Comparison of ENCODE assay signal across 8 cellular contexts in the genomic region with DNA sequence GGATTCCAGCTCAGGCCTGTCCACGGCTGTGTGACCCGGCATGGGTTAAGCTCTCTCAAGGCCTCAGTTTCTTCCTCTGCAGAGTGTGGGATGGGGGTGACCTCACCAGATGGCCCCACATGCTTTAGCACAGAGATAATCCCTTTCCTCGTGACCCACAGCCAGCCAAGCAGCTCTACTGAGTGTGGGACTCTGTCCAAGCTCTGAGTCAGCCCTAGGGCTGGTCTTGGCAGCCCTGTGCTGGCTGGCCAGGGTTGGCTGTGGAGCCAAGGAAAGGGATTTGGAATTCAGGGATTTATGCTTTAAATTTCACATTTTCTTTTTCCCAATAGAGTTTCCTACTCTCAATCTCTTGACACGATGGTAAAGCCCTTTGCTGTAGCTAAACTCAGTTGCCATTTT. TPM values are rescaled to one million over a fixed set of nuclear protein-coding genes. Genes with fewer than 3 reads are reported as not detected.
DNase-seq lines count a peak whose midpoint lies in the region; ATAC-seq, FAIRE-seq and TF ChIP-seq lines count a peak whose summit lies in the region.

No MANE protein-coding gene starts in this region.

- in situ Hi-C loops in HepG2 (cut with HindIII; ENCODE audit: extremely low pct_ligation_motif_present, low pct_unique_long_range_greater_than_20kb), result no loop called here

- TF ChIP-seq EP300 in HepG2 (IDR thresholded peaks at IDR 0.05; ENCODE audit: low read depth in 2 of 2, low read length in 2 of 2) (no peak), HepG2 (CRISPR knock-in tag; IDR thresholded peaks at IDR 0.05; ENCODE audit: borderline replicate concordance) (no peak)

- no peak overlapping the region for H2AFZ ChIP-seq in HepG2 (ENCODE audit: low read length)

- H3K36me3 ChIP-seq in HepG2 (replicated peaks in 1 of 2; ENCODE audit: control insufficient read depth in 1 of 2, insufficient read depth in 2 of 2, low read length in 2 of 2) (no peaks in the 10 kb centered on the region; a peak in 1 of 5 replicates), tibial artery (no peaks in the 10 kb centered on the region)

- CTCF ChIA-PET in HepG2 (lab: Yijun Ruan, JAX; ENCODE audit: low intra/inter-chr PET ratio, low total read pairs), result no interaction called here

- H3K27ac ChIP-seq in HepG2 (ENCODE audit: extremely low read length, insufficient read depth, low read length) (no peak overlapping the region), tibial artery (peak overlapping the region; percentile 90 to 93)

- H3K4me3 ChIP-seq in HepG2 (replicated peaks in 1 of 3; ENCODE audit: insufficient read depth in 1 of 3, low read depth in 2 of 3, low read length in 3 of 3), result peak overlapping the region in 1 of 3 experiments; percentile 5; a peak in 1 of 6 replicates
- peak overlapping the region; percentile 6 to 28 for H3K4me3 ChIP-seq in tibial artery

- TF ChIP-seq POLR2A in HepG2 (IDR thresholded peaks at IDR 0.05; ENCODE audit: insufficient read depth in 1 of 2, low read depth in 2 of 2, low read length in 2 of 2), result no peak

- DNase-seq in MV-4-11 (lab: John Stamatoyannopoulos, UW) (peak; percentile 23), cerebellum (ENCODE audit: low spot score) (peak; percentile 95), HepG2 (ENCODE audit: low spot score) (no peak), tibial artery (peak; percentile 92 to 96), activated gamma-delta T cell (lab: John Stamatoyannopoulos, UW) (no peak), DMS153 treated with DMSO at 0.1 percent for 48 hours (lab: John Stamatoyannopoulos, UW; ENCODE audit: unreplicated experiment) (no peak)
- DNase-seq in activated CD4-positive, alpha-beta T cell treated with anti-CD3 and anti-CD28 coated beads, Interleukin-2, amount 50 U/mL, for 1 hour, result no peak

- no peak overlapping the region for H3K9ac ChIP-seq in HepG2 (ENCODE audit: insufficient read depth, low read depth, low read length)

- H3K4me1 ChIP-seq in HepG2 (ENCODE audit: insufficient read depth, low read length) (peaks cover 15% of the 10 kb centered on the region), tibial artery (peaks cover 6 to 41% (median 39%) of the 10 kb centered on the region in 4 donors)

- WGBS in HepG2 (ENCODE audit: low lambda C conversion rate), result 0% methylated on average over 1 of the region's 4 CpGs

- no peak for FAIRE-seq in HepG2 (lab: Jason Lieb, UNC)

- no peak for TF ChIP-seq RAD21 in HepG2 (CRISPR knock-in tag; IDR thresholded peaks at IDR 0.05)

- no peaks in the 10 kb centered on the region for H3K79me2 ChIP-seq in HepG2 (ENCODE audit: insufficient read depth, low read length)

- BruUV-seq in HepG2 (replicated peaks; lab: Mats Ljungman, UMichigan), result no TSS peak

- H3K27me3 ChIP-seq in HepG2 (ENCODE audit: control insufficient read depth in 1 of 2, insufficient read depth in 2 of 2, low read length in 2 of 2) (no peaks in the 10 kb centered on the region), tibial artery (no peaks in the 10 kb centered on the region)

- peak overlapping the region; percentile 36; the same call in 1 of the 2 replicates for H3K4me2 ChIP-seq in HepG2 (ENCODE audit: low read depth, low read length)

- peak; percentile 79 for ATAC-seq in HepG2
- no peak for ATAC-seq in HG03159 (IDR thresholded peaks at IDR 0.05; ENCODE audit: unreplicated experiment)

- TF ChIP-seq CTCF in HepG2 (CRISPR knock-in tag; IDR thresholded peaks at IDR 0.05), result no peak
- TF ChIP-seq CTCF in tibial artery (IDR thresholded peaks at IDR 0.05), result no peak

- H4K20me1 ChIP-seq in HepG2 (ENCODE audit: insufficient read depth, low read length), result no peaks in the 10 kb centered on the region

- H3K9me3 ChIP-seq in HepG2 (ENCODE audit: low read length) (no peaks in the 10 kb centered on the region), tibial artery (no peaks in the 10 kb centered on the region)

- intact Hi-C loops in HepG2 (cut with micrococcal nuclease; ENCODE audit: unreplicated experiment), result no loop called here
- intact Hi-C loops in tibial artery (cut with DNase I; ENCODE audit: low total_unique reads), result no loop called here

- POLR2A ChIA-PET in HepG2 (lab: Yijun Ruan, JAX), result interaction anchor here (1.0 to 2.2 kb wide), 4 partner anchors 12 to 20 kb away, joined by 3 to 15 read pairs (median 11); a partner anchor contains a TSS

TF ChIP-seq in HepG2, 621 proteins besides CTCF, POLR2A, EP300 and RAD21 (continues in another document):
- no peak for TF ChIP-seq U2AF1 (optimal IDR thresholded peaks at IDR 0.05; ENCODE audit: low read depth, low read length)
- no peak for TF ChIP-seq ZNF510 (CRISPR knock-in tag; IDR thresholded peaks at IDR 0.05; ENCODE audit: low read depth)
- peak; percentile 63; the same call in 1 of the 2 replicates for TF ChIP-seq FOSL2 (CRISPR knock-in tag; IDR thresholded peaks at IDR 0.05)
- TF ChIP-seq ZNF335 (CRISPR knock-in tag; IDR thresholded peaks at IDR 0.05), result no peak
- TF ChIP-seq SMYD3 (CRISPR knock-in tag; IDR thresholded peaks at IDR 0.05), result no peak
- TF ChIP-seq ZNF547 (CRISPR knock-in tag; IDR thresholded peaks at IDR 0.05), result no peak
- peak; percentile 32; the same call in 1 of the 2 replicates for TF ChIP-seq KDM2A (CRISPR knock-in tag; IDR thresholded peaks at IDR 0.05; ENCODE audit: borderline replicate concordance, low read depth)
- TF ChIP-seq, protein P1, sequence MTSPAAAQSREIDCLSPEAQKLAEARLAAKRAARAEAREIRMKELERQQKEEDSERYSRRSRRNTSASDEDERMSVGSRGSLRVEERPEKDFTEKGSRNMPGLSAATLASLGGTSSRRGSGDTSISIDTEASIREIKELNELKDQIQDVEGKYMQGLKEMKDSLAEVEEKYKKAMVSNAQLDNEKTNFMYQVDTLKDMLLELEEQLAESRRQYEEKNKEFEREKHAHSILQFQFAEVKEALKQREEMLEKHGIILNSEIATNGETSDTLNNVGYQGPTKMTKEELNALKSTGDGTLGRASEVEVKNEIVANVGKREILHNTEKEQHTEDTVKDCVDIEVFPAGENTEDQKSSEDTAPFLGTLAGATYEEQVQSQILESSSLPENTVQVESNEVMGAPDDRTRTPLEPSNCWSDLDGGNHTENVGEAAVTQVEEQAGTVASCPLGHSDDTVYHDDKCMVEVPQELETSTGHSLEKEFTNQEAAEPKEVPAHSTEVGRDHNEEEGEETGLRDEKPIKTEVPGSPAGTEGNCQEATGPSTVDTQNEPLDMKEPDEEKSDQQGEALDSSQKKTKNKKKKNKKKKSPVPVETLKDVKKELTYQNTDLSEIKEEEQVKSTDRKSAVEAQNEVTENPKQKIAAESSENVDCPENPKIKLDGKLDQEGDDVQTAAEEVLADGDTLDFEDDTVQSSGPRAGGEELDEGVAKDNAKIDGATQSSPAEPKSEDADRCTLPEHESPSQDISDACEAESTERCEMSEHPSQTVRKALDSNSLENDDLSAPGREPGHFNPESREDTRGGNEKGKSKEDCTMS (CRISPR knock-in tag; conservative IDR thresholded peaks at IDR 0.05), result no peak

RNA-seq across cellular contexts. Expression of a gene that starts 19.7 kb away (rescaled TPM):
- total RNA-seq in cerebellum, result 21.9 TPM
- 12.5 and 17.4 TPM in 2 replicates for total RNA-seq in HepG2 (2016; rRNA removed; fragmentation: Illumina TruSeq; extraction: Trizol)
- 4.7 and 5.3 TPM in 2 replicates for total RNA-seq in HepG2 (2016; cell fraction: cytosol; rRNA removed; fragmentation: Illumina TruSeq; extraction: Trizol; ENCODE audit: low read depth)
- total RNA-seq in HepG2 (2016; cell fraction: insoluble cytoplasmic fraction; rRNA removed; fragmentation: Illumina TruSeq; extraction: Trizol), result 13.2 and 25.5 TPM in 2 replicates
- 9.4 and 9.5 TPM in 2 replicates for total RNA-seq in HepG2 (2016; cell fraction: membrane; rRNA removed; fragmentation: Illumina TruSeq; extraction: Trizol)
- total RNA-seq in HepG2 (2016; cell fraction: nucleus; rRNA removed; fragmentation: Illumina TruSeq; extraction: Trizol), result 15.0 and 17.4 TPM in 2 replicates
- polyA plus RNA-seq in HepG2 (2011; rRNA removed), result 55.2 and 80.8 TPM in 2 replicates
- 34.7 and 69.3 TPM in 2 replicates for polyA plus RNA-seq in HepG2 (2011; cell fraction: cytosol; rRNA removed)
- polyA plus RNA-seq in HepG2 (2011; cell fraction: nucleus; rRNA removed), result 320 and 335 TPM in 2 replicates
- 21.8 and 46.8 TPM in 2 replicates for polyA plus RNA-seq in HepG2 (2012)
- polyA plus RNA-seq in HepG2 (2016; cell fraction: cytosol; fragmentation: Illumina TruSeq; extraction: Trizol; ENCODE audit: low read depth), result 3.7 and 4.9 TPM in 2 replicates
- polyA plus RNA-seq in HepG2 (2016; cell fraction: insoluble cytoplasmic fraction; fragmentation: Illumina TruSeq; extraction: Trizol; ENCODE audit: low read depth), result 12.3 and 15.6 TPM in 2 replicates
- 8.6 and 9.0 TPM in 2 replicates for polyA plus RNA-seq in HepG2 (2016; cell fraction: membrane; fragmentation: Illumina TruSeq; extraction: Trizol; ENCODE audit: low read depth)
- polyA plus RNA-seq in HepG2 (2016; cell fraction: nucleus; fragmentation: Illumina TruSeq; extraction: Trizol; ENCODE audit: insufficient read depth, low read depth), result 34.9 and 43.2 TPM in 2 replicates
- 0.65 and 46.4 TPM in 2 replicates for polyA minus RNA-seq in HepG2 (2011; rRNA and poly(A)+ RNA removed; ENCODE audit: low replicate concordance)
- 20.2 and 29.8 TPM in 2 replicates for polyA minus RNA-seq in HepG2 (2011; cell fraction: cytosol; rRNA and poly(A)+ RNA removed)
- 33.9 and 38.4 TPM in 2 replicates for polyA minus RNA-seq in HepG2 (2011; cell fraction: nucleus; rRNA and poly(A)+ RNA removed)

RNA-seq across cellular contexts. Expression of a gene that starts 56.8 kb away (rescaled TPM):
- total RNA-seq in cerebellum (163 TPM), HepG2 (2016; rRNA removed; fragmentation: Illumina TruSeq; extraction: Trizol) (106 and 112 TPM in 2 replicates)
- total RNA-seq in HepG2 (2016; cell fraction: cytosol; rRNA removed; fragmentation: Illumina TruSeq; extraction: Trizol; ENCODE audit: low read depth), result 119 TPM in 2 replicates
- 83.8 and 121 TPM in 2 replicates for total RNA-seq in HepG2 (2016; cell fraction: insoluble cytoplasmic fraction; rRNA removed; fragmentation: Illumina TruSeq; extraction: Trizol)
- total RNA-seq in HepG2 (2016; cell fraction: membrane; rRNA removed; fragmentation: Illumina TruSeq; extraction: Trizol), result 133 and 173 TPM in 2 replicates
- total RNA-seq in HepG2 (2016; cell fraction: nucleus; rRNA removed; fragmentation: Illumina TruSeq; extraction: Trizol), result 51.5 and 60.9 TPM in 2 replicates
- polyA plus RNA-seq in HepG2 (2011; rRNA removed), result 78.5 and 123 TPM in 2 replicates
- polyA plus RNA-seq in HepG2 (2011; cell fraction: cytosol; rRNA removed), result 87.2 and 182 TPM in 2 replicates
- polyA plus RNA-seq in HepG2 (2011; cell fraction: nucleus; rRNA removed), result 489 and 636 TPM in 2 replicates
- polyA plus RNA-seq in HepG2 (2012), result 69.0 and 92.6 TPM in 2 replicates
- polyA plus RNA-seq in HepG2 (2016; cell fraction: cytosol; fragmentation: Illumina TruSeq; extraction: Trizol; ENCODE audit: low read depth), result 49.5 and 64.7 TPM in 2 replicates
- polyA plus RNA-seq in HepG2 (2016; cell fraction: insoluble cytoplasmic fraction; fragmentation: Illumina TruSeq; extraction: Trizol; ENCODE audit: low read depth), result 101 and 112 TPM in 2 replicates
- 103 and 116 TPM in 2 replicates for polyA plus RNA-seq in HepG2 (2016; cell fraction: membrane; fragmentation: Illumina TruSeq; extraction: Trizol; ENCODE audit: low read depth)
- 152 and 155 TPM in 2 replicates for polyA plus RNA-seq in HepG2 (2016; cell fraction: nucleus; fragmentation: Illumina TruSeq; extraction: Trizol; ENCODE audit: insufficient read depth, low read depth)
- polyA minus RNA-seq in HepG2 (2011; rRNA and poly(A)+ RNA removed; ENCODE audit: low replicate concordance), result 136 and 350 TPM in 2 replicates
- polyA minus RNA-seq in HepG2 (2011; cell fraction: cytosol; rRNA and poly(A)+ RNA removed), result 85.1 and 100 TPM in 2 replicates
- 47.7 and 48.4 TPM in 2 replicates for polyA minus RNA-seq in HepG2 (2011; cell fraction: nucleus; rRNA and poly(A)+ RNA removed)

Comparison
In these comparisons a context has a peak if more than half of its experiments do, and no peak if none do; other contexts are left out.
1. DNase-seq: peak in MV-4-11 (single experiment), cerebellum (single experiment) and tibial artery (2 of 2); none in HepG2 (single experiment), activated gamma-delta T cell (single experiment), DMS153 treated with DMSO at 0.1 percent for 48 hours (single experiment) and activated CD4-positive, alpha-beta T cell treated with anti-CD3 and anti-CD28 coated beads, Interleukin-2, amount 50 U/mL, for 1 hour (single experiment).